Comparison of ENCODE assay signal across 1 cellular context in the genomic region with DNA sequence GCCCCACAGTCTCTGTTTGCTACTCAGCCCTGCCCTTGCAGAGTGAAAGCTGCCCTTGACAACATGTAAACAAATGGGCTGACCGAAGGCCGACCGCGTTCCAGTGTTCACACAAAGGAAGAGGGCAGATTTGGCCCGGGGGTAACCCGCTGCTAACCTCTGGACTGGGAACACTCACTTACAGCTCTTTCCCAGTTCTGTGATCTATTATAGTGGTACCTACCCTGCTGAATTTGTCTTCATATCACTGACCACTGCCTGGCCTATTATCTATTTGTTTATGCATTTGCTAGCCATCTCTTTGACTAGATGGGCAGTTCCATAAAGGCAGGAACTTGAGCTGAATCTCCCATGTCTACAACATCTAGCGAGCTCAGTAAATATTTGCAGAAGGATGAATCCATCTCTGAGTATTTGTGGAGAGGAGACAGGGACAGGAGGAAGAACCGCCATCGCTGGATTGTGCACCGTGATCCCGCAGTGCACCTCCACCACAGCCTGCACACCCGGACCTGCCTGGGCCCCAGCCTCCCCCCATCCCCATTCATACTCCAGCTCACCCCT.
A peak's percentile ranks its signal among the peaks of the same experiment; 100 is the strongest.
TF ChIP-seq lines count a peak whose summit lies in the region.

No MANE protein-coding gene starts in this region.

TF ChIP-seq in HepG2, 621 proteins besides CTCF, POLR2A, EP300 and RAD21 (continued from another document and continues in another):
- TF ChIP-seq MTA1 (CRISPR knock-in tag; IDR thresholded peaks at IDR 0.05; ENCODE audit: borderline replicate concordance): 0 out of 2 replicates have a peak, but pooled peaks have one; percentile 2
- TF ChIP-seq GATA4 (IDR thresholded peaks at IDR 0.05; ENCODE audit: borderline replicate concordance, low read depth): no peak
- TF ChIP-seq POLR2AphosphoS2 (IDR thresholded peaks at IDR 0.05; ENCODE audit: low read depth, low read length): no peak
- no peak for TF ChIP-seq CAMTA2 (CRISPR knock-in tag; IDR thresholded peaks at IDR 0.05; ENCODE audit: borderline replicate concordance)
- 0 out of 2 replicates have a peak, but pooled peaks have one; percentile 21 for TF ChIP-seq ZNF441 (CRISPR knock-in tag; IDR thresholded peaks at IDR 0.05; ENCODE audit: borderline replicate concordance)
- TF ChIP-seq NFE2 (CRISPR knock-in tag; IDR thresholded peaks at IDR 0.05): no peak
- TF ChIP-seq DNMT1 (CRISPR knock-in tag; IDR thresholded peaks at IDR 0.05): no peak
- no peak for TF ChIP-seq MLX (CRISPR knock-in tag; IDR thresholded peaks at IDR 0.05)
- TF ChIP-seq, protein P1, sequence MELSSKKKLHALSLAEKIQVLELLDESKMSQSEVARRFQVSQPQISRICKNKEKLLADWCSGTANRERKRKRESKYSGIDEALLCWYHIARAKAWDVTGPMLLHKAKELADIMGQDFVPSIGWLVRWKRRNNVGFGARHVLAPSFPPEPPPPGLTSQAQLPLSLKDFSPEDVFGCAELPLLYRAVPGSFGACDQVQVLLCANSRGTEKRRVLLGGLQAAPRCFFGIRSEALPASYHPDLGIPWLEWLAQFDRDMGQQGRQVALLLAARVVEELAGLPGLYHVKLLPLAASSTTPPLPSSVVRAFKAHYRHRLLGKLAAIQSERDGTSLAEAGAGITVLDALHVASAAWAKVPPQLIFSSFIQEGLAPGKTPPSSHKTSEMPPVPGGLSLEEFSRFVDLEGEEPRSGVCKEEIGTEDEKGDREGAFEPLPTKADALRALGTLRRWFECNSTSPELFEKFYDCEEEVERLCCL (CRISPR knock-in tag; IDR thresholded peaks at IDR 0.05; ENCODE audit: borderline replicate concordance): no peak
- no peak for TF ChIP-seq ZNF562 (CRISPR knock-in tag; IDR thresholded peaks at IDR 0.05; ENCODE audit: borderline replicate concordance)
- TF ChIP-seq, protein P2, sequence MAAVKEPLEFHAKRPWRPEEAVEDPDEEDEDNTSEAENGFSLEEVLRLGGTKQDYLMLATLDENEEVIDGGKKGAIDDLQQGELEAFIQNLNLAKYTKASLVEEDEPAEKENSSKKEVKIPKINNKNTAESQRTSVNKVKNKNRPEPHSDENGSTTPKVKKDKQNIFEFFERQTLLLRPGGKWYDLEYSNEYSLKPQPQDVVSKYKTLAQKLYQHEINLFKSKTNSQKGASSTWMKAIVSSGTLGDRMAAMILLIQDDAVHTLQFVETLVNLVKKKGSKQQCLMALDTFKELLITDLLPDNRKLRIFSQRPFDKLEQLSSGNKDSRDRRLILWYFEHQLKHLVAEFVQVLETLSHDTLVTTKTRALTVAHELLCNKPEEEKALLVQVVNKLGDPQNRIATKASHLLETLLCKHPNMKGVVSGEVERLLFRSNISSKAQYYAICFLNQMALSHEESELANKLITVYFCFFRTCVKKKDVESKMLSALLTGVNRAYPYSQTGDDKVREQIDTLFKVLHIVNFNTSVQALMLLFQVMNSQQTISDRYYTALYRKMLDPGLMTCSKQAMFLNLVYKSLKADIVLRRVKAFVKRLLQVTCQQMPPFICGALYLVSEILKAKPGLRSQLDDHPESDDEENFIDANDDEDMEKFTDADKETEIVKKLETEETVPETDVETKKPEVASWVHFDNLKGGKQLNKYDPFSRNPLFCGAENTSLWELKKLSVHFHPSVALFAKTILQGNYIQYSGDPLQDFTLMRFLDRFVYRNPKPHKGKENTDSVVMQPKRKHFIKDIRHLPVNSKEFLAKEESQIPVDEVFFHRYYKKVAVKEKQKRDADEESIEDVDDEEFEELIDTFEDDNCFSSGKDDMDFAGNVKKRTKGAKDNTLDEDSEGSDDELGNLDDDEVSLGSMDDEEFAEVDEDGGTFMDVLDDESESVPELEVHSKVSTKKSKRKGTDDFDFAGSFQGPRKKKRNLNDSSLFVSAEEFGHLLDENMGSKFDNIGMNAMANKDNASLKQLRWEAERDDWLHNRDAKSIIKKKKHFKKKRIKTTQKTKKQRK (IDR thresholded peaks at IDR 0.05; ENCODE audit: low read length): no peak
- no peak for TF ChIP-seq KAT2B (IDR thresholded peaks at IDR 0.05; ENCODE audit: borderline replicate concordance, low read depth, low read length)
- no peak for TF ChIP-seq ZNF205 (CRISPR knock-in tag; IDR thresholded peaks at IDR 0.05)
- no peak for TF ChIP-seq ZSCAN12 (CRISPR knock-in tag; IDR thresholded peaks at IDR 0.05)
- TF ChIP-seq, protein P3, sequence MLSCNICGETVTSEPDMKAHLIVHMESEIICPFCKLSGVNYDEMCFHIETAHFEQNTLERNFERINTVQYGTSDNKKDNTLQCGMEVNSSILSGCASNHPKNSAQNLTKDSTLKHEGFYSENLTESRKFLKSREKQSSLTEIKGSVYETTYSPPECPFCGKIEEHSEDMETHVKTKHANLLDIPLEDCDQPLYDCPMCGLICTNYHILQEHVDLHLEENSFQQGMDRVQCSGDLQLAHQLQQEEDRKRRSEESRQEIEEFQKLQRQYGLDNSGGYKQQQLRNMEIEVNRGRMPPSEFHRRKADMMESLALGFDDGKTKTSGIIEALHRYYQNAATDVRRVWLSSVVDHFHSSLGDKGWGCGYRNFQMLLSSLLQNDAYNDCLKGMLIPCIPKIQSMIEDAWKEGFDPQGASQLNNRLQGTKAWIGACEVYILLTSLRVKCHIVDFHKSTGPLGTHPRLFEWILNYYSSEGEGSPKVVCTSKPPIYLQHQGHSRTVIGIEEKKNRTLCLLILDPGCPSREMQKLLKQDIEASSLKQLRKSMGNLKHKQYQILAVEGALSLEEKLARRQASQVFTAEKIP (CRISPR knock-in tag; IDR thresholded peaks at IDR 0.05; ENCODE audit: borderline replicate concordance): no peak
- TF ChIP-seq ZNF468 (CRISPR knock-in tag; IDR thresholded peaks at IDR 0.05): 0 out of 2 replicates have a peak, but pooled peaks have one; percentile 31
- TF ChIP-seq, protein P4, sequence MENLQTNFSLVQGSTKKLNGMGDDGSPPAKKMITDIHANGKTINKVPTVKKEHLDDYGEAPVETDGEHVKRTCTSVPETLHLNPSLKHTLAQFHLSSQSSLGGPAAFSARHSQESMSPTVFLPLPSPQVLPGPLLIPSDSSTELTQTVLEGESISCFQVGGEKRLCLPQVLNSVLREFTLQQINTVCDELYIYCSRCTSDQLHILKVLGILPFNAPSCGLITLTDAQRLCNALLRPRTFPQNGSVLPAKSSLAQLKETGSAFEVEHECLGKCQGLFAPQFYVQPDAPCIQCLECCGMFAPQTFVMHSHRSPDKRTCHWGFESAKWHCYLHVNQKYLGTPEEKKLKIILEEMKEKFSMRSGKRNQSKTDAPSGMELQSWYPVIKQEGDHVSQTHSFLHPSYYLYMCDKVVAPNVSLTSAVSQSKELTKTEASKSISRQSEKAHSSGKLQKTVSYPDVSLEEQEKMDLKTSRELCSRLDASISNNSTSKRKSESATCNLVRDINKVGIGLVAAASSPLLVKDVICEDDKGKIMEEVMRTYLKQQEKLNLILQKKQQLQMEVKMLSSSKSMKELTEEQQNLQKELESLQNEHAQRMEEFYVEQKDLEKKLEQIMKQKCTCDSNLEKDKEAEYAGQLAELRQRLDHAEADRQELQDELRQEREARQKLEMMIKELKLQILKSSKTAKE (CRISPR knock-in tag; IDR thresholded peaks at IDR 0.05; ENCODE audit: borderline replicate concordance): peak; percentile 63; the same call in 1 of the 2 replicates
- TF ChIP-seq, protein P5, sequence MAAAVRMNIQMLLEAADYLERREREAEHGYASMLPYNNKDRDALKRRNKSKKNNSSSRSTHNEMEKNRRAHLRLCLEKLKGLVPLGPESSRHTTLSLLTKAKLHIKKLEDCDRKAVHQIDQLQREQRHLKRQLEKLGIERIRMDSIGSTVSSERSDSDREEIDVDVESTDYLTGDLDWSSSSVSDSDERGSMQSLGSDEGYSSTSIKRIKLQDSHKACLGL (CRISPR knock-in tag; IDR thresholded peaks at IDR 0.05): no peak
- TF ChIP-seq, protein P6, sequence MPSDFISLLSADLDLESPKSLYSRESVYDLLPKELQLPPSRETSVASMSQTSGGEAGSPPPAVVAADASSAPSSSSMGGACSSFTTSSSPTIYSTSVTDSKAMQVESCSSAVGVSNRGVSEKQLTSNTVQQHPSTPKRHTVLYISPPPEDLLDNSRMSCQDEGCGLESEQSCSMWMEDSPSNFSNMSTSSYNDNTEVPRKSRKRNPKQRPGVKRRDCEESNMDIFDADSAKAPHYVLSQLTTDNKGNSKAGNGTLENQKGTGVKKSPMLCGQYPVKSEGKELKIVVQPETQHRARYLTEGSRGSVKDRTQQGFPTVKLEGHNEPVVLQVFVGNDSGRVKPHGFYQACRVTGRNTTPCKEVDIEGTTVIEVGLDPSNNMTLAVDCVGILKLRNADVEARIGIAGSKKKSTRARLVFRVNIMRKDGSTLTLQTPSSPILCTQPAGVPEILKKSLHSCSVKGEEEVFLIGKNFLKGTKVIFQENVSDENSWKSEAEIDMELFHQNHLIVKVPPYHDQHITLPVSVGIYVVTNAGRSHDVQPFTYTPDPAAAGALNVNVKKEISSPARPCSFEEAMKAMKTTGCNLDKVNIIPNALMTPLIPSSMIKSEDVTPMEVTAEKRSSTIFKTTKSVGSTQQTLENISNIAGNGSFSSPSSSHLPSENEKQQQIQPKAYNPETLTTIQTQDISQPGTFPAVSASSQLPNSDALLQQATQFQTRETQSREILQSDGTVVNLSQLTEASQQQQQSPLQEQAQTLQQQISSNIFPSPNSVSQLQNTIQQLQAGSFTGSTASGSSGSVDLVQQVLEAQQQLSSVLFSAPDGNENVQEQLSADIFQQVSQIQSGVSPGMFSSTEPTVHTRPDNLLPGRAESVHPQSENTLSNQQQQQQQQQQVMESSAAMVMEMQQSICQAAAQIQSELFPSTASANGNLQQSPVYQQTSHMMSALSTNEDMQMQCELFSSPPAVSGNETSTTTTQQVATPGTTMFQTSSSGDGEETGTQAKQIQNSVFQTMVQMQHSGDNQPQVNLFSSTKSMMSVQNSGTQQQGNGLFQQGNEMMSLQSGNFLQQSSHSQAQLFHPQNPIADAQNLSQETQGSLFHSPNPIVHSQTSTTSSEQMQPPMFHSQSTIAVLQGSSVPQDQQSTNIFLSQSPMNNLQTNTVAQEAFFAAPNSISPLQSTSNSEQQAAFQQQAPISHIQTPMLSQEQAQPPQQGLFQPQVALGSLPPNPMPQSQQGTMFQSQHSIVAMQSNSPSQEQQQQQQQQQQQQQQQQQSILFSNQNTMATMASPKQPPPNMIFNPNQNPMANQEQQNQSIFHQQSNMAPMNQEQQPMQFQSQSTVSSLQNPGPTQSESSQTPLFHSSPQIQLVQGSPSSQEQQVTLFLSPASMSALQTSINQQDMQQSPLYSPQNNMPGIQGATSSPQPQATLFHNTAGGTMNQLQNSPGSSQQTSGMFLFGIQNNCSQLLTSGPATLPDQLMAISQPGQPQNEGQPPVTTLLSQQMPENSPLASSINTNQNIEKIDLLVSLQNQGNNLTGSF (CRISPR knock-in tag; IDR thresholded peaks at IDR 0.05): no peak
- TF ChIP-seq, protein P7, sequence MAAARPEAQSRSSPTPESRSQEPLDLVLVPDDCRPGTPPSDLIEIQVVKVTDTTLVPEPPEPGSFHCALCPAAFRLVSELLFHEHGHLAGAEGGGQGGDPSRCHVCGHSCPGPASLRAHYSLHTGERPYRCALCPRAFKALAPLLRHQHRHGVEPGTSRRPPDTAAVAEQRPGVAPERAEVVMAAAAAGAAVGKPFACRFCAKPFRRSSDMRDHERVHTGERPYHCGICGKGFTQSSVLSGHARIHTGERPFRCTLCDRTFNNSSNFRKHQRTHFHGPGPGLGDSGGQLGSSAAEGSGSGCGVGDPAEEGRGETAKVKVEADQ (CRISPR knock-in tag; IDR thresholded peaks at IDR 0.05; ENCODE audit: borderline replicate concordance): no peak
- no peak for TF ChIP-seq ZNF24 (IDR thresholded peaks at IDR 0.05)
- no peak for TF ChIP-seq HOXD1 (CRISPR knock-in tag; IDR thresholded peaks at IDR 0.05)
- no peak for TF ChIP-seq SALL2 (CRISPR knock-in tag; IDR thresholded peaks at IDR 0.05)
- no peak for TF ChIP-seq ZNF136 (CRISPR knock-in tag; IDR thresholded peaks at IDR 0.05; ENCODE audit: low read depth)
- TF ChIP-seq CSRNP1 (CRISPR knock-in tag; IDR thresholded peaks at IDR 0.05): no peak
- no peak for TF ChIP-seq TOE1 (CRISPR knock-in tag; IDR thresholded peaks at IDR 0.05)
- no peak for TF ChIP-seq ZNF207 (IDR thresholded peaks at IDR 0.05; ENCODE audit: borderline replicate concordance)
- TF ChIP-seq ZNF350 (CRISPR knock-in tag; IDR thresholded peaks at IDR 0.05; ENCODE audit: borderline replicate concordance, low read depth): peak; percentile 47; the same call in 1 of the 2 replicates
- no peak for TF ChIP-seq ZNF3 (CRISPR knock-in tag; IDR thresholded peaks at IDR 0.05)
- TF ChIP-seq ZNF709 (CRISPR knock-in tag; IDR thresholded peaks at IDR 0.05): no peak
- TF ChIP-seq FUBP1 (CRISPR knock-in tag; IDR thresholded peaks at IDR 0.05; ENCODE audit: borderline replicate concordance): no peak
- 0 out of 2 replicates have a peak, but pooled peaks have one; percentile 62 for TF ChIP-seq ZBTB7B (CRISPR knock-in tag; IDR thresholded peaks at IDR 0.05)
- TF ChIP-seq TSC22D2 (CRISPR knock-in tag; IDR thresholded peaks at IDR 0.05; ENCODE audit: borderline replicate concordance): no peak
- TF ChIP-seq ZBTB21 (CRISPR knock-in tag; IDR thresholded peaks at IDR 0.05): no peak
